ENCODE assay signal across 22 cellular contexts in genomic region chr5:43730832-43731342, GRCh38.
"Had no signal": no experiment of that assay in that cellular context is flagged by ENCODE, and none has a peak within 500 bp of the region (broad histone marks: within the 10 kb centered on the region; RNA-seq: fewer than 3 reads in every experiment).

No MANE protein-coding gene starts in this region.

- H3K36me3 ChIP-seq: sigmoid colon, vagina had no signal

- ATAC-seq: activated naive CD8-positive, alpha-beta T cell treated with anti-CD3 and anti-CD28 coated beads, Interleukin-2, amount 50 U/mL, for 24 hours; left ventricle myocardium superior had no signal

- H3K4me1 Mint-ChIP-seq: activated CD4-positive, alpha-beta memory T cell treated with anti-CD3 and anti-CD28 coated beads, Interleukin-2, amount 10 ng/mL, durations not matched to agents 7 days and 5 days; activated naive CD8-positive, alpha-beta T cell treated with anti-CD3 and anti-CD28 coated beads, Interleukin-2, amount 50 U/mL, for 24 hours; brain had no signal

- H3K27ac ChIP-seq: sigmoid colon, testis, vagina had no signal

- H3K36me3 Mint-ChIP-seq: brain, type B pancreatic cell had no signal

- H3K4me1 ChIP-seq: testis, vagina had no signal

- H3K4me3 ChIP-seq: sigmoid colon, testis, vagina had no signal

- H3K9me3 ChIP-seq: sigmoid colon, testis, vagina had no signal

- H3K27me3 ChIP-seq: sigmoid colon, testis, vagina had no signal

- H3K27ac Mint-ChIP-seq: activated CD4-positive, alpha-beta memory T cell treated with anti-CD3 and anti-CD28 coated beads, Interleukin-2, amount 10 ng/mL, durations not matched to agents 7 days and 5 days; activated naive CD8-positive, alpha-beta T cell treated with anti-CD3 and anti-CD28 coated beads, Interleukin-2, amount 50 U/mL, for 24 hours; activated T-helper 1 cell treated with anti-CD3 and anti-CD28 coated beads, Interleukin-12 subunit alpha, Interleukin-12 subunit beta, Interleukin-2, Interleukin-4 antibody, amounts not matched to agents 30 ng/mL and 10 ng/mL and 1 ng/mL, durations not matched to agents 14 hours and 24 hours and 36 hours; dendritic cell treated with granulocyte-macrophage colony-stimulating factor and Interleukin-4, amounts not matched to agents 40 ng/mL and 50 ng/mL, for 4 days; type B pancreatic cell had no signal

- H3K4me3 Mint-ChIP-seq: activated CD4-positive, alpha-beta memory T cell treated with anti-CD3 and anti-CD28 coated beads, Interleukin-2, amount 10 ng/mL, durations not matched to agents 7 days and 5 days; activated naive CD8-positive, alpha-beta T cell treated with anti-CD3 and anti-CD28 coated beads, Interleukin-2, amount 50 U/mL, for 24 hours; activated T-helper 1 cell treated with anti-CD3 and anti-CD28 coated beads, Interleukin-12 subunit alpha, Interleukin-12 subunit beta, Interleukin-2, Interleukin-4 antibody, amounts not matched to agents 30 ng/mL and 10 ng/mL and 1 ng/mL, durations not matched to agents 14 hours and 24 hours and 36 hours; brain; dendritic cell treated with granulocyte-macrophage colony-stimulating factor and Interleukin-4, amounts not matched to agents 40 ng/mL and 50 ng/mL, for 4 days; type B pancreatic cell had no signal

- DNase-seq: activated CD4-positive, alpha-beta memory T cell treated with anti-CD3 and anti-CD28 coated beads, Interleukin-2, amount 10 ng/mL, durations not matched to agents 7 days and 5 days; activated CD4-positive, alpha-beta T cell treated with anti-CD3 and anti-CD28 coated beads for 48 hours; activated gamma-delta T cell; activated naive CD4-positive, alpha-beta T cell treated with anti-CD3 and anti-CD28 coated beads, Interleukin-2, amount 50 U/mL, for 16 hours; activated naive CD8-positive, alpha-beta T cell treated with anti-CD3 and anti-CD28 coated beads, Interleukin-2, amount 50 U/mL, for 24 hours; aorta; caudate nucleus; effector CD4-positive, alpha-beta T cell; foreskin melanocyte; kidney glomerular epithelial cell; left ventricle myocardium superior; nucleus accumbens; retina; sigmoid colon; stimulated activated CD4-positive, alpha-beta T cell treated with anti-CD3 and anti-CD28 coated beads, Interleukin-4, amount 100 ng/mL, for 1 hour; stimulated activated naive CD4-positive, alpha-beta T cell; testis had no signal

- H3K27me3 Mint-ChIP-seq: type B pancreatic cell had no signal

- H3K9me3 Mint-ChIP-seq: activated CD4-positive, alpha-beta memory T cell treated with anti-CD3 and anti-CD28 coated beads, Interleukin-2, amount 10 ng/mL, durations not matched to agents 7 days and 5 days; activated naive CD8-positive, alpha-beta T cell treated with anti-CD3 and anti-CD28 coated beads, Interleukin-2, amount 50 U/mL, for 24 hours; activated T-helper 1 cell treated with anti-CD3 and anti-CD28 coated beads, Interleukin-12 subunit alpha, Interleukin-12 subunit beta, Interleukin-2, Interleukin-4 antibody, amounts not matched to agents 30 ng/mL and 10 ng/mL and 1 ng/mL, durations not matched to agents 14 hours and 24 hours and 36 hours; brain; type B pancreatic cell had no signal
